Comparison of ENCODE assay signal across 7 cellular contexts in the genomic region with DNA sequence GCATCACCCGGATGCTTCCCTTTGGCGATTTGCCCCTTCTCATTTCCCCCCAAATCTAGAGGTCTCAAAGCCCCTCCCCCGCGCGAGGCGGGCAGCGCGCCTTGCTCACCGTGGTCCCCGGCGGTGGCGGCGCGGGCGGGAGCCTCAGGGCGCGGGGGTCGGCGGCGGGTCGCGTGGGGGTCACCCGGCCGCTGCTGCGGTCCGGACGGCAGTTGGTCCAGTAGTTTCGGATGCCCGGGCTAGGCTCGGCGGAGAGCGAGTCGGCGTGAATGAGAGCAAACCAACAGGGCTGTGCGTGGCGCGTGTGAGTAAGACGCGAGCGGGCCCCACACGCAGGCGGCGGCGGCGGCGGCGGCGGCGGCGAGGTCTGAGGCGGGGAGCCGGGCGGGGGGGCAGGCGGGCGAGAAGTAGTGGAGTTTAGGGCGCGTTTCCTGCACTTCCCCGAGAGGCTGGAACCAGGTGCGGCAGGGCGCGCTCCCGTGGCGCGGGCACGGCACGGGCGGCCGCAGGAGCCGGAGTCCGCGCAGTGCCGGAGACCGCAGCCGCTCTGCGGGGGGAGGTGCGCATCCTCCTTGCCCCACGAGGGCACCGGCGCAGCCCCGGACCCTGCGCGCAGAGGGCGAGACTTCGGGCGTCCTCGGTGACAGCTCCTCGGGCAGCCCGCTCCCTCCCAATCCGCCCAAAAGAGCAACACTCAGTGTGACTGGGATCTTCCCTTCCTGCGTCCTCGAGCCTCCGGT. TPM values are rescaled to one million over a fixed set of nuclear protein-coding genes. Genes with fewer than 3 reads are reported as not detected.
DNase-seq lines count a peak whose midpoint lies in the region; ATAC-seq and TF ChIP-seq lines count a peak whose summit lies in the region.

No MANE protein-coding gene starts in this region.

- H3K9me3 Mint-ChIP-seq in osteocyte (ENCODE audit: unreplicated experiment): no peaks in the 10 kb centered on the region

- H3K4me3 Mint-ChIP-seq in osteocyte (ENCODE audit: unreplicated experiment): peak overlapping the region; percentile 77

- no peak for TF ChIP-seq CTCF in fibroblast of villous mesenchyme (IDR thresholded peaks at IDR 0.05; ENCODE audit: insufficient read depth, low read depth, low read length)
- no peak for TF ChIP-seq CTCF in osteocyte (IDR thresholded peaks at IDR 0.05)

- peak overlapping the region; percentile 30 for H3K4me3 ChIP-seq in fibroblast of villous mesenchyme (ENCODE audit: low read depth, low read length)

- H3K27me3 Mint-ChIP-seq in osteocyte (ENCODE audit: unreplicated experiment): peaks cover 5% of the 10 kb centered on the region

- no peak for DNase-seq in fibroblast of villous mesenchyme (ENCODE audit: low read depth)
- peak; percentile 84 for DNase-seq in osteocyte (ENCODE audit: extremely low spot score, unreplicated experiment)
- DNase-seq in kidney tubule cell (ENCODE audit: low spot score): no peak
- no peak for DNase-seq in mesenteric fat pad (ENCODE audit: low spot score)

- H3K36me3 Mint-ChIP-seq in osteocyte (ENCODE audit: unreplicated experiment): no peaks in the 10 kb centered on the region

- peaks cover 18% of the 10 kb centered on the region for H3K4me1 Mint-ChIP-seq in osteocyte (ENCODE audit: unreplicated experiment)

- no peak overlapping the region for H3K27ac Mint-ChIP-seq in osteocyte (ENCODE audit: unreplicated experiment)

- ATAC-seq in GM21423 (IDR thresholded peaks at IDR 0.05; ENCODE audit: unreplicated experiment) (peak; percentile 27), HG03571 (IDR thresholded peaks at IDR 0.05; ENCODE audit: unreplicated experiment) (no peak)

TF ChIP-seq in PFSK-1, 5 proteins besides CTCF, POLR2A, EP300 and RAD21:
- 0 out of 2 replicates have a peak, but pooled peaks have one; percentile 0 for TF ChIP-seq SIN3A (IDR thresholded peaks at IDR 0.05; ENCODE audit: borderline replicate concordance, insufficient read depth, low read length)
- TF ChIP-seq, protein P1, sequence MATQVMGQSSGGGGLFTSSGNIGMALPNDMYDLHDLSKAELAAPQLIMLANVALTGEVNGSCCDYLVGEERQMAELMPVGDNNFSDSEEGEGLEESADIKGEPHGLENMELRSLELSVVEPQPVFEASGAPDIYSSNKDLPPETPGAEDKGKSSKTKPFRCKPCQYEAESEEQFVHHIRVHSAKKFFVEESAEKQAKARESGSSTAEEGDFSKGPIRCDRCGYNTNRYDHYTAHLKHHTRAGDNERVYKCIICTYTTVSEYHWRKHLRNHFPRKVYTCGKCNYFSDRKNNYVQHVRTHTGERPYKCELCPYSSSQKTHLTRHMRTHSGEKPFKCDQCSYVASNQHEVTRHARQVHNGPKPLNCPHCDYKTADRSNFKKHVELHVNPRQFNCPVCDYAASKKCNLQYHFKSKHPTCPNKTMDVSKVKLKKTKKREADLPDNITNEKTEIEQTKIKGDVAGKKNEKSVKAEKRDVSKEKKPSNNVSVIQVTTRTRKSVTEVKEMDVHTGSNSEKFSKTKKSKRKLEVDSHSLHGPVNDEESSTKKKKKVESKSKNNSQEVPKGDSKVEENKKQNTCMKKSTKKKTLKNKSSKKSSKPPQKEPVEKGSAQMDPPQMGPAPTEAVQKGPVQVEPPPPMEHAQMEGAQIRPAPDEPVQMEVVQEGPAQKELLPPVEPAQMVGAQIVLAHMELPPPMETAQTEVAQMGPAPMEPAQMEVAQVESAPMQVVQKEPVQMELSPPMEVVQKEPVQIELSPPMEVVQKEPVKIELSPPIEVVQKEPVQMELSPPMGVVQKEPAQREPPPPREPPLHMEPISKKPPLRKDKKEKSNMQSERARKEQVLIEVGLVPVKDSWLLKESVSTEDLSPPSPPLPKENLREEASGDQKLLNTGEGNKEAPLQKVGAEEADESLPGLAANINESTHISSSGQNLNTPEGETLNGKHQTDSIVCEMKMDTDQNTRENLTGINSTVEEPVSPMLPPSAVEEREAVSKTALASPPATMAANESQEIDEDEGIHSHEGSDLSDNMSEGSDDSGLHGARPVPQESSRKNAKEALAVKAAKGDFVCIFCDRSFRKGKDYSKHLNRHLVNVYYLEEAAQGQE (IDR thresholded peaks at IDR 0.05; ENCODE audit: insufficient read depth in 1 of 2, low read depth in 2 of 2, low read length in 2 of 2): no peak

RNA-seq across cellular contexts. Expression of a gene that starts 0.6 kb away (rescaled TPM):
- polyA plus RNA-seq in PFSK-1 (2012; ENCODE audit: insufficient read length, low read depth): 2.4 TPM
- total RNA-seq in fibroblast of villous mesenchyme: under 0.01 and 0.32 TPM in 2 replicates
- total RNA-seq in osteocyte: 0.11 TPM in 1 of 2 replicates, not detected in the other
- total RNA-seq in mesenteric fat pad: not detected
